Comparison of ENCODE assay signal across 8 cellular contexts in the genomic region with DNA sequence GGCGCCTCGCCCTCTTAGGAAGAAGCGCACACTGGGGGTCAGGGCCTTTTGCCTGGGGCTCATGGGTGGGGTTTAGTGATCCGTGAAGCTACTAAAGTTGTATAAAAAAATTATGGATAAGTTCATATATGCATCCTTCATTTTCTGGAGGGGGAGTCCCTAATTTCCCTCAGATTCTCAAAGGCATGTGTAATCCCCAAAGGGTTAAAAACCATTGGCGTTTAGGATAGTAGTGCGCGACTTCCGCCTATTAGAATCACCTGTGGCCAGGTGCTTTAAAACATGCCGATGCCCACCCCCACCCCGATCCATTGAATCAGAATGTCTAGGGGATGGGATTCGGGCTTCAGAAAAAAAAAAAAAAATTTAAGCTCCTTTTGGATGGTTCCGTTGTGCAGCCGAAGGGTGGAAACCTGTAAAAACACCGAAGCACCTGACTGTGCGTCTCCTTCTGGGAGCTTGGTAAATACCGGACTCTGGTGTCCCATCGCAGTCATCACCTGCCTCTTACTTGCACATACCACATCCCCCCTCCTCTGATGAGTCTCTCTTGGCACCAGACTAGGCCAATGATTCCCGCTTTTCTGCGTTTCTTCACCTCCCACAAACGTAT. TPM values are rescaled to one million over a fixed set of nuclear protein-coding genes. Genes with fewer than 3 reads are reported as not detected.
DNase-seq lines count a peak whose midpoint lies in the region; ATAC-seq lines count a peak whose summit lies in the region.

No MANE protein-coding gene starts in this region.

- intact Hi-C loops in Right ventricle myocardium superior (cut with DNase I) (no loop called here), Right ventricle myocardium inferior (cut with DNase I) (loop anchor here (2.0 to 5.0 kb wide), 3 partner anchors 56 to 121 kb away; a partner anchor contains a TSS)

- peaks cover 39% of the 10 kb centered on the region for H3K4me1 Mint-ChIP-seq in activated naive CD8-positive, alpha-beta T cell (ENCODE audit: low read depth)
- peaks cover 27% of the 10 kb centered on the region for H3K4me1 Mint-ChIP-seq in stimulated activated effector memory CD8-positive, alpha-beta T cell treated with anti-CD3 and anti-CD28 coated beads, Interleukin-12 subunit alpha, Interleukin-12 subunit beta, amount 100 ng/mL, for 72 hours

- peak overlapping the region; percentile 80 for H3K4me3 ChIP-seq in iPS-18c (ENCODE audit: insufficient read depth, low read depth, low read length)

- H3K27ac Mint-ChIP-seq in activated naive CD8-positive, alpha-beta T cell: peak overlapping the region; percentile 66
- H3K27ac Mint-ChIP-seq in stimulated activated effector memory CD8-positive, alpha-beta T cell treated with anti-CD3 and anti-CD28 coated beads, Interleukin-12 subunit alpha, Interleukin-12 subunit beta, amount 100 ng/mL, for 72 hours: peak overlapping the region; percentile 43

- no peaks in the 10 kb centered on the region for H3K9me3 Mint-ChIP-seq in activated naive CD8-positive, alpha-beta T cell (ENCODE audit: low read depth)
- H3K9me3 Mint-ChIP-seq in stimulated activated effector memory CD8-positive, alpha-beta T cell treated with anti-CD3 and anti-CD28 coated beads, Interleukin-12 subunit alpha, Interleukin-12 subunit beta, amount 100 ng/mL, for 72 hours: no peaks in the 10 kb centered on the region

- ATAC-seq in Right ventricle myocardium superior (ENCODE audit: poor library complexity) (peak; percentile 4), Right ventricle myocardium inferior (no peak)
- no peak for ATAC-seq in stimulated activated effector memory CD8-positive, alpha-beta T cell treated with anti-CD3 and anti-CD28 coated beads, Interleukin-12 subunit alpha, Interleukin-12 subunit beta, amount 100 ng/mL, for 72 hours

- no peak for DNase-seq in Right ventricle myocardium superior
- DNase-seq in Right ventricle myocardium inferior (ENCODE audit: missing footprints): no peak
- no peak for DNase-seq in stimulated activated effector memory CD8-positive, alpha-beta T cell treated with anti-CD3 and anti-CD28 coated beads, Interleukin-12 subunit alpha, Interleukin-12 subunit beta, amount 100 ng/mL, for 72 hours (ENCODE audit: low spot score in 2 of 2)
- no peak for DNase-seq in activated effector memory CD4-positive, alpha-beta T cell treated with Interleukin-2 at 50 U/mL for 16 hours
- DNase-seq in midbrain (lab: John Stamatoyannopoulos, UW): no peak
- DNase-seq in occipital lobe (lab: John Stamatoyannopoulos, UW): no peak

- H3K4me3 Mint-ChIP-seq in activated naive CD8-positive, alpha-beta T cell: peak overlapping the region; percentile 78
- H3K4me3 Mint-ChIP-seq in stimulated activated effector memory CD8-positive, alpha-beta T cell treated with anti-CD3 and anti-CD28 coated beads, Interleukin-12 subunit alpha, Interleukin-12 subunit beta, amount 100 ng/mL, for 72 hours: peak overlapping the region; percentile 75

- no peaks in the 10 kb centered on the region for H3K27me3 Mint-ChIP-seq in activated naive CD8-positive, alpha-beta T cell

- H3K9me3 ChIP-seq in iPS-18c (ENCODE audit: control insufficient read depth, insufficient read depth, low read length): no peaks in the 10 kb centered on the region

- H3K36me3 Mint-ChIP-seq in activated naive CD8-positive, alpha-beta T cell: peaks cover 2% of the 10 kb centered on the region
- no peaks in the 10 kb centered on the region for H3K36me3 Mint-ChIP-seq in stimulated activated effector memory CD8-positive, alpha-beta T cell treated with anti-CD3 and anti-CD28 coated beads, Interleukin-12 subunit alpha, Interleukin-12 subunit beta, amount 100 ng/mL, for 72 hours

RNA-seq across cellular contexts. Expression of a gene that starts 0.6 kb away (rescaled TPM):
- total RNA-seq in Right ventricle myocardium superior (7.1 TPM), Right ventricle myocardium inferior (6.2 TPM), occipital lobe (30.6 TPM)
